Comparison of ENCODE assay signal across 19 cellular contexts in genomic region chr2:106129150-106129549, GRCh38.
"Had no signal": no experiment of that assay in that cellular context is flagged by ENCODE, and none has a peak within 500 bp of the region (broad histone marks: within the 10 kb centered on the region; RNA-seq: fewer than 3 reads in every experiment).

No MANE protein-coding gene starts in this region.

- H2AFZ ChIP-seq: neural progenitor cell had no signal

- H3K9me3 ChIP-seq: body of pancreas, tibial artery had no signal

- H3K4me1 ChIP-seq: tibial artery had no signal

- H3K9me3 Mint-ChIP-seq: activated CD4-positive, alpha-beta T cell treated with anti-CD3 and anti-CD28 coated beads, Interleukin-2, amount 10 ng/mL, durations not matched to agents 7 days and 5 days; activated T-cell treated with anti-CD3 and anti-CD28 coated beads, Interleukin-2, amount 50 U/mL, for 4 hours; mesothelial cell of epicardium had no signal

- H3K4me2 ChIP-seq: neural progenitor cell had no signal

- H3K9ac ChIP-seq: neural progenitor cell had no signal

- H3K27me3 Mint-ChIP-seq: activated CD4-positive, alpha-beta T cell treated with anti-CD3 and anti-CD28 coated beads, Interleukin-2, amount 10 ng/mL, durations not matched to agents 7 days and 5 days; progenitor cell of endocrine pancreas had no signal

- H3K4me3 Mint-ChIP-seq: activated CD4-positive, alpha-beta T cell treated with anti-CD3 and anti-CD28 coated beads, Interleukin-2, amount 10 ng/mL, durations not matched to agents 7 days and 5 days; activated CD8-positive, alpha-beta T cell treated with anti-CD3 and anti-CD28 coated beads, Interleukin-2, amount 10 ng/mL, durations not matched to agents 7 days and 5 days; activated T-cell treated with anti-CD3 and anti-CD28 coated beads, Interleukin-2, amount 50 U/mL, for 4 hours; mesothelial cell of epicardium; neural progenitor cell had no signal

- H3K27ac Mint-ChIP-seq: activated CD4-positive, alpha-beta T cell treated with anti-CD3 and anti-CD28 coated beads, Interleukin-2, amount 10 ng/mL, durations not matched to agents 7 days and 5 days; activated CD8-positive, alpha-beta T cell treated with anti-CD3 and anti-CD28 coated beads, Interleukin-2, amount 10 ng/mL, durations not matched to agents 7 days and 5 days; neural progenitor cell; progenitor cell of endocrine pancreas had no signal

- H3K27ac ChIP-seq: body of pancreas, dorsolateral prefrontal cortex, neural progenitor cell, tibial artery had no signal

- ATAC-seq: activated CD4-positive, CD25-positive, alpha-beta regulatory T cell treated with anti-CD3 and anti-CD28 coated beads, Interleukin-2, amount 50 U/mL, for 24 hours; activated CD8-positive, alpha-beta T cell treated with anti-CD3 and anti-CD28 coated beads, Interleukin-2, amount 10 ng/mL, durations not matched to agents 7 days and 5 days; activated T-cell treated with anti-CD3 and anti-CD28 coated beads, Interleukin-2, amount 50 U/mL, for 4 hours; body of pancreas; left lobe of liver; stimulated activated naive CD8-positive, alpha-beta T cell treated with anti-CD3 and anti-CD28 coated beads, Interleukin-15, Interleukin-2, amounts not matched to agents 100 U/mL and 50 U/mL, for 24 hours had no signal

- H3K27me3 ChIP-seq: body of pancreas, dorsolateral prefrontal cortex, neural progenitor cell, tibial artery had no signal

- DNase-seq: activated CD4-positive, alpha-beta T cell treated with anti-CD3 and anti-CD28 coated beads, Interleukin-2, amount 10 ng/mL, durations not matched to agents 7 days and 5 days; activated CD8-positive, alpha-beta T cell treated with anti-CD3 and anti-CD28 coated beads, Interleukin-2, amount 10 ng/mL, durations not matched to agents 7 days and 5 days; activated gamma-delta T cell treated with Interleukin-2 at 50 U/mL for 16 hours; activated T-cell treated with anti-CD3 and anti-CD28 coated beads, Interleukin-2, amount 50 U/mL, for 4 hours; body of pancreas; dorsolateral prefrontal cortex; foreskin fibroblast; kidney; stimulated activated naive CD8-positive, alpha-beta T cell treated with anti-CD3 and anti-CD28 coated beads, Interleukin-15, Interleukin-2, amounts not matched to agents 100 U/mL and 50 U/mL, for 24 hours; substantia nigra; T-helper 1 cell; T1000; tibial artery had no signal

- H3K4me3 ChIP-seq: body of pancreas, dorsolateral prefrontal cortex, lung, neural progenitor cell, tibial artery had no signal

- H3K36me3 ChIP-seq: neural progenitor cell had no signal
